In the genomic region with DNA sequence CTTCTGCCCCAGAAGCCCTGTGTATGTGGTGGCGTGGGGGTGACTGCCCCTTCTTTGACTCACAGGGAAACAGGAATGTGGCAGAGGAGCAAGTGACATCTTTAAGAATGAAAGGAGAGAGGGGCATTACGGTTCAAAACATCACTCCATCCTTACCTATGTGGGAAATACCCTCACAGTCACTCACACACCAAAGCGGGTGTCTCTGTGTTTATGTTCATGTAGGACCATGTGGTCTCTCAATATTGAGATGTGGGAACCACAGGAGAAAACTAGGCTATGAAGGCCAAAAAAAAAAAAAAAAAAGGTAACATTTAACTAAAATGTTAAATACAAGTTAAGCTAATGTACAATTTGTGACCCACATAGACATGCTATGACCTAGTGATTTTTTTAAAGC, we compare ENCODE assay signal across 22 cellular contexts.
"Had no signal": no experiment of that assay in that cellular context is flagged by ENCODE, and none has a peak within 500 bp of the region (broad histone marks: within the 10 kb centered on the region; RNA-seq: fewer than 3 reads in every experiment).

No MANE protein-coding gene starts in this region.

- FAIRE-seq: endothelial cell of umbilical vein, kidney had no signal

- H3K27ac ChIP-seq: ascending aorta, brain microvascular endothelial cell, gastroesophageal sphincter, right atrium auricular region, testis, transverse colon had no signal

- H3K27ac Mint-ChIP-seq: activated naive CD4-positive, alpha-beta T cell treated with anti-CD3 and anti-CD28 coated beads, Interleukin-2, amount 10 ng/mL, durations not matched to agents 7 days and 5 days; activated naive CD8-positive, alpha-beta T cell treated with anti-CD3 and anti-CD28 coated beads, Interleukin-2, amount 10 ng/mL, durations not matched to agents 7 days and 5 days; T-cell had no signal

- H3K9me3 ChIP-seq: ascending aorta, gastroesophageal sphincter, right atrium auricular region, testis, transverse colon had no signal

- H3K36me3 ChIP-seq: ascending aorta, brain microvascular endothelial cell, gastroesophageal sphincter, right atrium auricular region, transverse colon had no signal

- H3K4me3 ChIP-seq: ascending aorta, gastroesophageal sphincter, right atrium auricular region, testis, transverse colon had no signal

- H3K4me3 Mint-ChIP-seq: activated naive CD4-positive, alpha-beta T cell treated with anti-CD3 and anti-CD28 coated beads, Interleukin-2, amount 10 ng/mL, durations not matched to agents 7 days and 5 days; activated naive CD8-positive, alpha-beta T cell treated with anti-CD3 and anti-CD28 coated beads, Interleukin-2, amount 10 ng/mL, durations not matched to agents 7 days and 5 days; T-cell had no signal

- ATAC-seq: gastroesophageal sphincter; left colon; naive thymus-derived CD8-positive, alpha-beta T cell; T-cell had no signal

- DNase-seq: activated CD4-positive, alpha-beta T cell treated with anti-CD3 and anti-CD28 coated beads for 4 hours; activated CD4-positive, alpha-beta T cell treated with anti-CD3 and anti-CD28 coated beads, Interleukin-2, amount 50 U/mL, for 4 hours; activated CD4-positive, CD25-positive, alpha-beta regulatory T cell; activated CD8-positive, alpha-beta memory T cell treated with anti-CD3 and anti-CD28 coated beads for 24 hours; activated naive CD8-positive, alpha-beta T cell treated with anti-CD3 and anti-CD28 coated beads, Interleukin-2, amount 10 ng/mL, durations not matched to agents 7 days and 5 days; brain microvascular endothelial cell; cortex of kidney; hippocampal formation; kidney; left colon; midbrain; naive thymus-derived CD8-positive, alpha-beta T cell; stimulated activated CD4-positive, alpha-beta T cell treated with anti-CD3 and anti-CD28 coated beads, Interleukin-2, amount 100 ng/mL, for 24 hours; stimulated activated naive CD4-positive, alpha-beta T cell; testis; transverse colon had no signal

- H3K9me3 Mint-ChIP-seq: activated naive CD4-positive, alpha-beta T cell treated with anti-CD3 and anti-CD28 coated beads, Interleukin-2, amount 10 ng/mL, durations not matched to agents 7 days and 5 days; activated naive CD8-positive, alpha-beta T cell treated with anti-CD3 and anti-CD28 coated beads, Interleukin-2, amount 10 ng/mL, durations not matched to agents 7 days and 5 days; T-cell had no signal

- H3K36me3 Mint-ChIP-seq: activated naive CD4-positive, alpha-beta T cell treated with anti-CD3 and anti-CD28 coated beads, Interleukin-2, amount 10 ng/mL, durations not matched to agents 7 days and 5 days; activated naive CD8-positive, alpha-beta T cell treated with anti-CD3 and anti-CD28 coated beads, Interleukin-2, amount 10 ng/mL, durations not matched to agents 7 days and 5 days; naive thymus-derived CD8-positive, alpha-beta T cell; T-cell had no signal

- H3K27me3 ChIP-seq: ascending aorta, brain microvascular endothelial cell, right atrium auricular region, testis, transverse colon had no signal

- H3K4me1 ChIP-seq: ascending aorta, gastroesophageal sphincter, right atrium auricular region, testis, transverse colon had no signal
